In genomic region chr19:13987101-13987890, GRCh38 we compare ENCODE assay signal across 8 cellular contexts. TPM values are rescaled to one million over a fixed set of nuclear protein-coding genes. Genes with fewer than 3 reads are reported as not detected.
A peak's percentile ranks its signal among the peaks of the same experiment; 100 is the strongest.
DNase-seq lines count a peak whose midpoint lies in the region; ATAC-seq, FAIRE-seq and TF ChIP-seq lines count a peak whose summit lies in the region.

No MANE protein-coding gene starts in this region.

- DNase-seq in GM23338 (ENCODE audit: low spot score) = no peak
- no peak for DNase-seq in T-helper 17 cell
- peak in 4 of 5 donors; percentile 63 to 83 (median 74) for DNase-seq in heart left ventricle
- DNase-seq in small intestine = no peak
- no peak for DNase-seq in NCI-H1436 (lab: John Stamatoyannopoulos, UW)
- no peak for DNase-seq in activated gamma-delta T cell (lab: John Stamatoyannopoulos, UW)
- no peak for DNase-seq in stimulated activated naive CD4-positive, alpha-beta T cell treated with Interleukin-2 at 50 U/mL for 16 hours (lab: John Stamatoyannopoulos, UW)
- no peak for DNase-seq in amniotic stem cell (lab: John Stamatoyannopoulos, UW)

- no peak overlapping the region for H2AFZ ChIP-seq in GM23338

- no peaks in the 10 kb centered on the region for H3K36me3 ChIP-seq in GM23338 (ENCODE audit: insufficient read depth)
- H3K36me3 ChIP-seq in heart left ventricle = peaks cover 0 to 30% (median 15%) of the 10 kb centered on the region in 9 donors
- peaks cover 0 to 5% of the 10 kb centered on the region in 2 donors for H3K36me3 ChIP-seq in small intestine (ENCODE audit: control insufficient read depth in 2 of 2, insufficient read depth in 2 of 2, low read length in 2 of 2)

- H4K20me1 ChIP-seq in GM23338 (replicated peaks; ENCODE audit: insufficient read depth) = no peaks in the 10 kb centered on the region

- H3K36me3 Mint-ChIP-seq in GM23338 (ENCODE audit: low read depth) (peaks cover 19% of the 10 kb centered on the region), T-helper 17 cell (ENCODE audit: low read depth) (peaks cover 8% of the 10 kb centered on the region)

- WGBS in heart left ventricle, 4 donors = 31 to 40% (median 36%) methylated on average over 16 to 17 of the region's 17 CpGs
- WGBS in small intestine, 3 donors = 64 to 87% (median 84%) methylated on average over 15 to 17 of the region's 17 CpGs

- H3K4me1 ChIP-seq in GM23338 (ENCODE audit: insufficient read depth) = peaks cover 44% of the 10 kb centered on the region
- H3K4me1 ChIP-seq in heart left ventricle = peaks cover 2 to 43% (median 23%) of the 10 kb centered on the region in 12 donors
- H3K4me1 ChIP-seq in small intestine (ENCODE audit: control insufficient read depth in 2 of 2, insufficient read depth in 1 of 2, low read depth in 1 of 2, low read length in 1 of 2) = no peaks in the 10 kb centered on the region

- no peaks in the 10 kb centered on the region for H3K79me2 ChIP-seq in GM23338 (replicated peaks; ENCODE audit: insufficient read depth)

- TF ChIP-seq POLR2A in heart left ventricle (IDR thresholded peaks at IDR 0.05) = no peak

- H3K4me2 ChIP-seq in GM23338 = peak overlapping the region; percentile 78

- H3K27me3 Mint-ChIP-seq in GM23338 (ENCODE audit: insufficient read depth, low read depth, poor library complexity) = peaks cover 29% of the 10 kb centered on the region
- H3K27me3 Mint-ChIP-seq in T-helper 17 cell = no peaks in the 10 kb centered on the region

- H3K4me3 ChIP-seq in GM23338 (peak overlapping the region; percentile 39; the same call in 1 of the 2 replicates), heart left ventricle (peak overlapping the region in 6 of 12 donors; percentile 8 to 44 (median 18)), small intestine (ENCODE audit: low read depth in 1 of 2, low read length in 2 of 2) (no peak overlapping the region)

- ATAC-seq in GM23338 (0 out of 3 replicates have a peak, but pooled peaks have one; percentile 3), T-helper 17 cell (no peak), heart left ventricle (peak; percentile 62 to 78 (median 72))

- intact Hi-C loops in heart left ventricle (cut with DNase I) = loop anchor here in 1 of 10 donors (5.0 kb wide), 1 partner anchor 35 kb away; the partner anchor contains the start of gene DCAF15

- FAIRE-seq in small intestine (lab: Jason Lieb, UNC) = no peak

- H3K9me3 Mint-ChIP-seq in GM23338 = no peaks in the 10 kb centered on the region; the same call in 2 of the 3 replicates

- H3K9me3 ChIP-seq in T-helper 17 cell (ENCODE audit: control insufficient read depth, low read length, poor library complexity, severe bottlenecking) (no peaks in the 10 kb centered on the region), heart left ventricle (no peaks in the 10 kb centered on the region), small intestine (ENCODE audit: control insufficient read depth, low read depth) (no peaks in the 10 kb centered on the region)

- no peaks in the 10 kb centered on the region for H3K27me3 ChIP-seq in GM23338 (ENCODE audit: insufficient read depth)
- H3K27me3 ChIP-seq in heart left ventricle = no peaks in the 10 kb centered on the region
- no peaks in the 10 kb centered on the region for H3K27me3 ChIP-seq in small intestine (ENCODE audit: control insufficient read depth in 2 of 2, insufficient read depth in 2 of 2, low read length in 2 of 2)

- H3K4me3 Mint-ChIP-seq in GM23338 = peak overlapping the region; percentile 50
- H3K4me3 Mint-ChIP-seq in T-helper 17 cell = peak overlapping the region; percentile 83

- no peaks in the 10 kb centered on the region for H3K9me2 ChIP-seq in GM23338 (ENCODE audit: insufficient read depth)

- H3K4me1 Mint-ChIP-seq in GM23338 (peaks cover 54% of the 10 kb centered on the region), T-helper 17 cell (peaks cover 57% of the 10 kb centered on the region)

- H3K27ac ChIP-seq in GM23338 (ENCODE audit: low read depth) = peak overlapping the region; percentile 92
- peak overlapping the region; percentile 79 to 99 (median 92) for H3K27ac ChIP-seq in heart left ventricle
- peak overlapping the region; percentile 69 to 87 for H3K27ac ChIP-seq in small intestine (ENCODE audit: low read depth in 1 of 2, low read length in 1 of 2)

- peaks cover 15% of the 10 kb centered on the region for H3F3A ChIP-seq in GM23338 (replicated peaks; ENCODE audit: low read depth)

- H3K27ac Mint-ChIP-seq in GM23338 (peak overlapping the region; percentile 93), T-helper 17 cell (peak overlapping the region; percentile 97)

- TF ChIP-seq CTCF in GM23338 (conservative IDR thresholded peaks at IDR 0.05; ENCODE audit: low read depth in 2 of 2) (no peak), heart left ventricle (IDR thresholded peaks at IDR 0.05) (no peak)

TF ChIP-seq in GM23338, 12 proteins besides CTCF, POLR2A, EP300 and RAD21:
- TF ChIP-seq EZH2 (IDR thresholded peaks at IDR 0.05; ENCODE audit: low read depth, unreplicated experiment) = no peak

RNA-seq across cellular contexts. Expression of gene RFX1, which starts 18.8 kb away (rescaled TPM):
- 10.1 and 11.8 TPM in 2 replicates for total RNA-seq in GM23338 (2014; rRNA removed; shearing (Covaris generic))
- polyA plus RNA-seq in GM23338 (2016; fragmentation: Nextera tagmentation; extraction: Ambion mirVana) (8.9 and 9.4 TPM in 2 replicates), heart left ventricle (1 to 10 TPM; 4.0 to 6.2 TPM), small intestine (1 to 10 TPM; 3.8 to 6.0 (median 4.9) TPM)
- total RNA-seq in T-helper 17 cell (10 to 100 TPM; 23.3 to 24.7 TPM), heart left ventricle (10 to 100 TPM in 5 of 9 donors, 1 to 10 TPM in 4; 6.0 to 15.4 (median 11.6) TPM)

RNA-seq across cellular contexts. Expression of gene DCAF15, which starts 35.0 kb away (rescaled TPM):
- total RNA-seq in GM23338 (2014; rRNA removed; shearing (Covaris generic)) = 74.8 and 81.3 TPM in 2 replicates
- polyA plus RNA-seq in GM23338 (2016; fragmentation: Nextera tagmentation; extraction: Ambion mirVana) (39.5 and 41.6 TPM in 2 replicates), heart left ventricle (10 to 100 TPM; 24.3 to 25.8 TPM), small intestine (10 to 100 TPM; 14.1 to 26.8 (median 17.7) TPM)
- total RNA-seq in T-helper 17 cell (10 to 100 TPM; 88.2 to 95.8 TPM), heart left ventricle (10 to 100 TPM in 8 of 9 donors, 1 to 10 TPM in 1; 8.4 to 21.4 (median 17.6) TPM)

RNA-seq across cellular contexts. Expression of gene RLN3, which starts 40.7 kb away (rescaled TPM):
- not detected in 2 replicates for total RNA-seq in GM23338 (2014; rRNA removed; shearing (Covaris generic))
- not detected in 2 replicates for polyA plus RNA-seq in GM23338 (2016; fragmentation: Nextera tagmentation; extraction: Ambion mirVana)
- total RNA-seq in T-helper 17 cell = not detected
- total RNA-seq in heart left ventricle = not detected
- polyA plus RNA-seq in heart left ventricle = not detected
- not detected for polyA plus RNA-seq in small intestine

RNA-seq across cellular contexts. Expression of gene IL27RA, which starts 44.3 kb away (rescaled TPM):
- total RNA-seq in GM23338 (2014; rRNA removed; shearing (Covaris generic)) = 11.4 and 12.8 TPM in 2 replicates
- 7.7 and 8.3 TPM in 2 replicates for polyA plus RNA-seq in GM23338 (2016; fragmentation: Nextera tagmentation; extraction: Ambion mirVana)
- 10 to 100 TPM; 39.6 to 51.6 TPM for total RNA-seq in T-helper 17 cell
- 1 to 10 TPM; 2.4 to 8.2 (median 4.2) TPM for total RNA-seq in heart left ventricle
- polyA plus RNA-seq in heart left ventricle = 1 to 10 TPM; 3.2 to 5.1 TPM
- polyA plus RNA-seq in small intestine = 1 to 10 TPM in 2 of 3 donors, under 1 TPM in 1; 0.45 to 4.9 (median 1.4) TPM

RNA-seq across cellular contexts. Expression of gene PODNL1, which starts 49.1 kb away (rescaled TPM):
- 0.24 TPM in 1 of 2 replicates, not detected in the other for total RNA-seq in GM23338 (2014; rRNA removed; shearing (Covaris generic))
- polyA plus RNA-seq in GM23338 (2016; fragmentation: Nextera tagmentation; extraction: Ambion mirVana) (1.3 TPM in 1 of 2 replicates, not detected in the other), heart left ventricle (1 to 10 TPM; 1.6 to 1.7 TPM), small intestine (1 to 10 TPM in 1 of 3 donors, not detected in 2; 1.7 TPM)
- total RNA-seq in T-helper 17 cell (under 1 TPM in 1 of 2 donors, not detected in 1; 0.31 TPM), heart left ventricle (1 to 10 TPM in 5 of 9 donors, under 1 TPM in 3, not detected in 1; 0.36 to 6.3 (median 1.5) TPM)

Comparison
In these comparisons a context has a peak if more than half of its experiments do, and no peak if none do; other contexts are left out.
1. DNase-seq: peak in heart left ventricle (4 of 5); none in GM23338 (single experiment), T-helper 17 cell (0 of 3), small intestine (single experiment), NCI-H1436 (single experiment), activated gamma-delta T cell (single experiment), stimulated activated naive CD4-positive, alpha-beta T cell treated with Interleukin-2 at 50 U/mL for 16 hours (single experiment) and amniotic stem cell (single experiment).
2. Peak in every context shown above with its lines, with median percentiles within 50 percentile points of each other: H3K27ac ChIP-seq.